ENCODE assay signal across 8 cellular contexts in genomic region chr17:63775420-63775819, GRCh38. TPM values are rescaled to one million over a fixed set of nuclear protein-coding genes. Genes with fewer than 3 reads are reported as not detected.
DNase-seq lines count a peak whose midpoint lies in the region; FAIRE-seq and TF ChIP-seq lines count a peak whose summit lies in the region.

No MANE protein-coding gene starts in this region.

- no peak for TF ChIP-seq CTCF in astrocyte (IDR thresholded peaks at IDR 0.05; ENCODE audit: insufficient read depth, low read depth, low read length)
- TF ChIP-seq CTCF in liver (IDR thresholded peaks at IDR 0.05; ENCODE audit: low read depth, low read length, missing input control), result no peak
- TF ChIP-seq CTCF in type B pancreatic cell (conservative IDR thresholded peaks at IDR 0.05), result no peak

- peaks cover 92% of the 10 kb centered on the region for H3K79me2 ChIP-seq in astrocyte (ENCODE audit: insufficient read depth, low read length)

- CTCF ChIA-PET in activated naive CD4-positive, alpha-beta T cell treated with anti-CD3 and anti-CD28 coated beads for 36 hours (lab: Charles Lee), result interaction anchor here (0.6 to 1.3 kb wide), 5 partner anchors 8 to 350 kb away, joined by 3 to 5 read pairs (median 3); no protein-coding TSS in a partner anchor

- intact Hi-C loops in activated naive CD4-positive, alpha-beta T cell treated with anti-CD3 and anti-CD28 coated beads for 36 hours (cut with micrococcal nuclease), result loop anchor here (1.0 kb wide), 1 partner anchor 8 kb away; no protein-coding TSS in a partner anchor
- intact Hi-C loops in head of caudate nucleus (cut with DNase I), result loop anchor here (2.0 kb wide), 1 partner anchor 67 kb away; the partner anchor contains the start of gene SMARCD2

- H4K20me1 ChIP-seq in astrocyte (ENCODE audit: insufficient read depth, low read length), result peaks cover 81% of the 10 kb centered on the region

- no peak overlapping the region for H2AFZ ChIP-seq in astrocyte (ENCODE audit: low read depth, low read length)

- H3K36me3 Mint-ChIP-seq in activated naive CD4-positive, alpha-beta T cell treated with anti-CD3 and anti-CD28 coated beads for 36 hours (ENCODE audit: low read depth), result peaks cover 37% of the 10 kb centered on the region
- H3K36me3 Mint-ChIP-seq in astrocyte (ENCODE audit: low read depth, unreplicated experiment) (peaks cover 1% of the 10 kb centered on the region), type B pancreatic cell (peaks cover 32% of the 10 kb centered on the region)

- 41% methylated on average over 8 of the region's 8 CpGs for WGBS in liver

- peak overlapping the region; percentile 93 for H3K4me2 ChIP-seq in astrocyte (ENCODE audit: low read length)

- no peak for FAIRE-seq in astrocyte (lab: Jason Lieb, UNC)

- H3K36me3 ChIP-seq in astrocyte (ENCODE audit: insufficient read depth, low read length) (peaks cover 20% of the 10 kb centered on the region), liver (ENCODE audit: control insufficient read depth in 4 of 4, insufficient read depth in 3 of 4, low read depth in 1 of 4, low read length in 3 of 4) (peaks cover 0 to 5% (median 0%) of the 10 kb centered on the region in 4 donors)

- H3K4me1 ChIP-seq in astrocyte (ENCODE audit: insufficient read depth, low read length) (peaks cover 11% of the 10 kb centered on the region), liver (ENCODE audit: control insufficient read depth in 4 of 4, insufficient read depth in 4 of 4, low read length in 3 of 4) (peaks cover 5 to 25% (median 19%) of the 10 kb centered on the region in 4 donors)

- no peaks in the 10 kb centered on the region for H3K27me3 Mint-ChIP-seq in activated naive CD4-positive, alpha-beta T cell treated with anti-CD3 and anti-CD28 coated beads for 36 hours (ENCODE audit: low read depth)
- no peaks in the 10 kb centered on the region for H3K27me3 Mint-ChIP-seq in astrocyte (ENCODE audit: low read depth, unreplicated experiment)
- peaks cover 3% of the 10 kb centered on the region for H3K27me3 Mint-ChIP-seq in type B pancreatic cell

- no peaks in the 10 kb centered on the region for H3K27me3 ChIP-seq in astrocyte (ENCODE audit: insufficient read depth, low read length)
- H3K27me3 ChIP-seq in liver (ENCODE audit: control insufficient read depth in 4 of 4, insufficient read depth in 4 of 4, low read length in 3 of 4), result no peaks in the 10 kb centered on the region

- H3K4me3 ChIP-seq in astrocyte (ENCODE audit: insufficient read depth, low read depth, low read length) (peak overlapping the region; percentile 92), liver (ENCODE audit: low read depth in 1 of 3, low read length in 3 of 3) (peak overlapping the region in 2 of 3 donors; percentile 70 to 93)

- no peaks in the 10 kb centered on the region for H3K9me3 ChIP-seq in astrocyte (ENCODE audit: insufficient read depth, low read depth, low read length)
- no peaks in the 10 kb centered on the region for H3K9me3 ChIP-seq in liver (ENCODE audit: control insufficient read depth in 4 of 4, low read length in 3 of 4)

- DNase-seq in activated naive CD4-positive, alpha-beta T cell treated with anti-CD3 and anti-CD28 coated beads for 36 hours, result no peak
- DNase-seq in activated naive CD4-positive, alpha-beta T cell treated with anti-CD3 and anti-CD28 coated beads, Interleukin-2, amount 50 U/mL, for 16 hours, result no peak
- DNase-seq in astrocyte (ENCODE audit: low read depth), result no peak
- no peak for DNase-seq in type B pancreatic cell (ENCODE audit: extremely low spot score, unreplicated experiment)
- DNase-seq in NCI-H526 (lab: John Stamatoyannopoulos, UW), result no peak
- DNase-seq in kidney glomerular epithelial cell (lab: John Stamatoyannopoulos, UW), result no peak
- no peak for DNase-seq in head of caudate nucleus

- peak overlapping the region; percentile 98 for H3K4me3 Mint-ChIP-seq in activated naive CD4-positive, alpha-beta T cell treated with anti-CD3 and anti-CD28 coated beads for 36 hours
- H3K4me3 Mint-ChIP-seq in astrocyte (ENCODE audit: unreplicated experiment) (peak overlapping the region; percentile 97), type B pancreatic cell (peak overlapping the region; percentile 100)

- H3K27ac Mint-ChIP-seq in activated naive CD4-positive, alpha-beta T cell treated with anti-CD3 and anti-CD28 coated beads for 36 hours, result peak overlapping the region; percentile 100
- H3K27ac Mint-ChIP-seq in astrocyte (ENCODE audit: unreplicated experiment) (peak overlapping the region; percentile 99), type B pancreatic cell (peak overlapping the region; percentile 100)

- H3K27ac ChIP-seq in astrocyte (ENCODE audit: low read depth, low read length), result peak overlapping the region; percentile 97
- peak overlapping the region in 1 of 2 donors; percentile 95 for H3K27ac ChIP-seq in liver (ENCODE audit: low read depth in 1 of 2, low read length in 2 of 2)

- H3K9ac ChIP-seq in astrocyte (ENCODE audit: low read length) (peak overlapping the region; percentile 98), liver (ENCODE audit: low read depth in 1 of 2, low read length in 2 of 2) (peak overlapping the region; percentile 79 to 95)

- H3K9me3 Mint-ChIP-seq in activated naive CD4-positive, alpha-beta T cell treated with anti-CD3 and anti-CD28 coated beads for 36 hours, result no peaks in the 10 kb centered on the region
- H3K9me3 Mint-ChIP-seq in astrocyte (ENCODE audit: unreplicated experiment), result no peaks in the 10 kb centered on the region
- no peaks in the 10 kb centered on the region for H3K9me3 Mint-ChIP-seq in type B pancreatic cell

- H3K4me1 Mint-ChIP-seq in activated naive CD4-positive, alpha-beta T cell treated with anti-CD3 and anti-CD28 coated beads for 36 hours (ENCODE audit: low read depth), result peaks cover 65% of the 10 kb centered on the region
- H3K4me1 Mint-ChIP-seq in astrocyte (ENCODE audit: low read depth, unreplicated experiment) (peaks cover 22% of the 10 kb centered on the region), type B pancreatic cell (ENCODE audit: unreplicated experiment) (peaks cover 35% of the 10 kb centered on the region)

- TF ChIP-seq RAD21 in liver (IDR thresholded peaks at IDR 0.05), result no peak

TF ChIP-seq in liver, 16 proteins besides CTCF, POLR2A, EP300 and RAD21:
- TF ChIP-seq FOXA1 (IDR thresholded peaks at IDR 0.05), result no peak
- no peak for TF ChIP-seq NR2F2 (IDR thresholded peaks at IDR 0.05)

RNA-seq across cellular contexts. Expression of gene DDX42, which starts 1.4 kb away (rescaled TPM):
- total RNA-seq in activated naive CD4-positive, alpha-beta T cell treated with anti-CD3 and anti-CD28 coated beads for 36 hours, result 10 to 100 TPM; 91.7 to 92.9 TPM
- total RNA-seq in astrocyte (120 and 125 TPM in 2 replicates), liver (10 to 100 TPM; 39.7 to 64.2 TPM), type B pancreatic cell (ENCODE audit: low replicate concordance) (124 and 148 TPM in 2 replicates)
- polyA plus RNA-seq in liver, result 10 to 100 TPM; 15.0 to 20.1 TPM

RNA-seq across cellular contexts. Expression of gene CCDC47, which starts 2.0 kb away (rescaled TPM):
- total RNA-seq in activated naive CD4-positive, alpha-beta T cell treated with anti-CD3 and anti-CD28 coated beads for 36 hours, result 10 to 100 TPM; 40.5 to 42.1 TPM
- 92.8 and 95.6 TPM in 2 replicates for total RNA-seq in astrocyte
- total RNA-seq in liver, result 10 to 100 TPM; 67.7 to 87.2 TPM
- polyA plus RNA-seq in liver, result 10 to 100 TPM; 33.0 to 57.8 TPM
- total RNA-seq in type B pancreatic cell (ENCODE audit: low replicate concordance), result 71.8 and 78.2 TPM in 2 replicates

RNA-seq across cellular contexts. Expression of gene STRADA, which starts 33.8 kb away (rescaled TPM):
- total RNA-seq in activated naive CD4-positive, alpha-beta T cell treated with anti-CD3 and anti-CD28 coated beads for 36 hours, result 10 to 100 TPM; 73.2 to 76.3 TPM
- total RNA-seq in astrocyte (28.6 and 35.7 TPM in 2 replicates), liver (10 to 100 TPM in 1 of 2 donors, 1 to 10 TPM in 1; 7.8 to 17.9 TPM), type B pancreatic cell (ENCODE audit: low replicate concordance) (26.5 and 43.9 TPM in 2 replicates)
- polyA plus RNA-seq in liver, result 1 to 10 TPM; 7.7 to 8.6 TPM

RNA-seq across cellular contexts. Expression of gene PSMC5, which starts 51.8 kb away (rescaled TPM):
- 100 to 1,000 TPM; 144 to 154 TPM for total RNA-seq in activated naive CD4-positive, alpha-beta T cell treated with anti-CD3 and anti-CD28 coated beads for 36 hours
- 110 and 116 TPM in 2 replicates for total RNA-seq in astrocyte
- total RNA-seq in liver, result 10 to 100 TPM; 51.0 to 57.1 TPM
- 10 to 100 TPM; 87.3 to 87.4 TPM for polyA plus RNA-seq in liver
- total RNA-seq in type B pancreatic cell (ENCODE audit: low replicate concordance), result 112 and 113 TPM in 2 replicates

RNA-seq across cellular contexts. Expression of gene FTSJ3, which starts 52.0 kb away (rescaled TPM):
- total RNA-seq in activated naive CD4-positive, alpha-beta T cell treated with anti-CD3 and anti-CD28 coated beads for 36 hours, result 10 to 100 TPM; 25.3 to 26.2 TPM
- total RNA-seq in astrocyte (41.8 and 50.2 TPM in 2 replicates), liver (10 to 100 TPM; 20.2 to 31.1 TPM), type B pancreatic cell (ENCODE audit: low replicate concordance) (39.4 and 45.2 TPM in 2 replicates)
- polyA plus RNA-seq in liver, result 10 to 100 TPM; 10.5 to 18.2 TPM
